Comparison of ENCODE assay signal across 17 cellular contexts in genomic region chr6:100100776-100101175, GRCh38.
DNase-seq lines count a peak whose midpoint lies in the region; ATAC-seq and TF ChIP-seq lines count a peak whose summit lies in the region.
"Had no signal": no experiment of that assay in that cellular context is flagged by ENCODE, and none has a peak within 500 bp of the region (broad histone marks: within the 10 kb centered on the region; RNA-seq: fewer than 3 reads in every experiment).

No MANE protein-coding gene starts in this region.

- H3K27ac ChIP-seq in HEK293 (ENCODE audit: extremely low read depth, low read depth, low read length): no peak overlapping the region
- H3K27ac ChIP-seq: C4-2B, HL-60 had no signal

- no peak overlapping the region for H3K4me3 Mint-ChIP-seq in WTC11
- H3K4me3 Mint-ChIP-seq: CD4-positive, alpha-beta memory T cell; H9 had no signal

- no peaks in the 10 kb centered on the region for H3K36me3 ChIP-seq in HEK293 (ENCODE audit: control insufficient read depth in 2 of 2, insufficient read depth in 1 of 2, low read length in 2 of 2)
- H3K36me3 ChIP-seq: BE2C had no signal

- POLR2A ChIA-PET in HEK293 (lab: Yijun Ruan, JAX) (no interaction called here), WTC11 (lab: Charles Lee) (no interaction called here)

- H3K9me3 Mint-ChIP-seq in WTC11: no peaks in the 10 kb centered on the region
- H3K9me3 Mint-ChIP-seq: CD4-positive, alpha-beta memory T cell; H9 had no signal

- no peaks in the 10 kb centered on the region for H3K36me3 Mint-ChIP-seq in WTC11
- H3K36me3 Mint-ChIP-seq: CD4-positive, alpha-beta memory T cell had no signal

- no peaks in the 10 kb centered on the region for H3K27me3 Mint-ChIP-seq in WTC11 (ENCODE audit: low read depth)

- H3K27ac Mint-ChIP-seq in WTC11: no peak overlapping the region
- H3K27ac Mint-ChIP-seq: CD4-positive, alpha-beta memory T cell; H9 had no signal

- DNase-seq in NCI-H82 (lab: John Stamatoyannopoulos, UW) (peak; percentile 77), WTC11 (ENCODE audit: low spot score) (no peak)
- no peak for DNase-seq in stimulated activated naive CD8-positive, alpha-beta T cell treated with anti-CD3 and anti-CD28 coated beads, Interleukin-15, Interleukin-2, amounts not matched to agents 100 U/mL and 50 U/mL, for 24 hours
- no peak for DNase-seq in activated naive CD4-positive, alpha-beta T cell treated with anti-CD3 and anti-CD28 coated beads, Interleukin-2, amount 50 U/mL, for 16 hours
- DNase-seq in central memory CD4-positive, alpha-beta T cell: no peak
- DNase-seq: BE2C; CD4-positive, alpha-beta memory T cell; COR-L47; DMS153; DMS79 treated with DMSO at 0.1 percent for 48 hours; EL; GOT3; H9 had no signal

- TF ChIP-seq CTCF in HEK293 (tag by site-specific recombination; IDR thresholded peaks at IDR 0.05) (no peak), WTC11 (IDR thresholded peaks at IDR 0.05) (no peak)

- H3K4me1 Mint-ChIP-seq in WTC11: peaks cover 4% of the 10 kb centered on the region
- H3K4me1 Mint-ChIP-seq: CD4-positive, alpha-beta memory T cell had no signal

- no peak for ATAC-seq in WTC11
- ATAC-seq in stimulated activated naive CD8-positive, alpha-beta T cell treated with anti-CD3 and anti-CD28 coated beads, Interleukin-15, Interleukin-2, amounts not matched to agents 100 U/mL and 50 U/mL, for 24 hours: no peak
- no peak for ATAC-seq in HG02938 (IDR thresholded peaks at IDR 0.05; ENCODE audit: unreplicated experiment)

- H3K9me3 ChIP-seq in HEK293 (ENCODE audit: control insufficient read depth, insufficient read depth, low read depth, low read length): no peaks in the 10 kb centered on the region
- H3K9me3 ChIP-seq: BE2C had no signal

- no peak overlapping the region for H3K4me3 ChIP-seq in HEK293 (ENCODE audit: low read depth, low read length)

- CTCF ChIA-PET in HEK293 (lab: Yijun Ruan, JAX) (interaction anchor here (0.5 to 6.6 kb wide), 15 partner anchors 9 to 564 kb away, joined by 3 to 142 read pairs (median 4); no protein-coding TSS in a partner anchor), WTC11 (lab: Charles Lee) (interaction anchor here (0.9 to 6.3 kb wide), 7 partner anchors 10 to 233 kb away, joined by 3 to 52 read pairs (median 4); no protein-coding TSS in a partner anchor)

- H3K4me1 ChIP-seq in HEK293 (ENCODE audit: control insufficient read depth, insufficient read depth, low read length): no peaks in the 10 kb centered on the region
- H3K4me1 ChIP-seq: BE2C had no signal

TF ChIP-seq in HEK293, 187 proteins besides CTCF, POLR2A, EP300 and RAD21:
- TF ChIP-seq ZNF16 (tag by site-specific recombination; IDR thresholded peaks at IDR 0.05; ENCODE audit: low read depth) (no peak), ZIC2 (tag by site-specific recombination; IDR thresholded peaks at IDR 0.05) (peak; percentile 51; the same call in 1 of the 2 replicates), BCL6B (tag by site-specific recombination; IDR thresholded peaks at IDR 0.05) (no peak)

TF ChIP-seq in WTC11, 78 proteins besides CTCF, POLR2A, EP300 and RAD21:
- TF ChIP-seq ZNF423 (CRISPR knock-in tag; IDR thresholded peaks at IDR 0.05): peak; percentile 47; the same call in 1 of the 2 replicates
- TF ChIP-seq NFYB (CRISPR knock-in tag; conservative IDR thresholded peaks at IDR 0.05; ENCODE audit: low read depth): no peak

Comparison
In these comparisons a context has a peak if more than half of its experiments do, and no peak if none do; other contexts are left out.
1. Of the 8 proteins assayed by ChIP-seq in both HEK293 and WTC11: peak only in HEK293: none; only in WTC11: ZNF423; in both: none; in neither: 7.